In genomic region chr3:64945171-64945684, GRCh38 we compare ENCODE assay signal across 10 cellular contexts.
DNase-seq lines count a peak whose midpoint lies in the region; ATAC-seq and TF ChIP-seq lines count a peak whose summit lies in the region.
"Had no signal": no experiment of that assay in that cellular context is flagged by ENCODE, and none has a peak within 500 bp of the region (broad histone marks: within the 10 kb centered on the region; RNA-seq: fewer than 3 reads in every experiment).

No MANE protein-coding gene starts in this region.

- DNase-seq in SKM-1 treated with dmso at 0.1 percent for 144 hours (lab: John Stamatoyannopoulos, UW; ENCODE audit: unreplicated experiment) (peak; percentile 7), endothelial cell (ENCODE audit: low spot score) (peak; percentile 17), mesenchymal stem cell (peak; percentile 63), CD1c-positive myeloid dendritic cell (ENCODE audit: extremely low spot score) (no peak), HuH-7.5 (ENCODE audit: low spot score) (no peak)
- DNase-seq: activated gamma-delta T cell, NCI-H187 treated with DMSO at 0.1 percent for 48 hours had no signal

- peaks cover 4% of the 10 kb centered on the region for H3K27me3 Mint-ChIP-seq in endothelial cell (ENCODE audit: unreplicated experiment)

- no peak overlapping the region for H3K9ac ChIP-seq in mesenchymal stem cell (ENCODE audit: low read length)

- H4K8ac ChIP-seq in mesenchymal stem cell (ENCODE audit: low read length): no peak overlapping the region

- no peaks in the 10 kb centered on the region for H3K79me1 ChIP-seq in mesenchymal stem cell (replicated peaks; ENCODE audit: low read length, poor library complexity, severe bottlenecking)

- H3K27ac Mint-ChIP-seq in endothelial cell (ENCODE audit: unreplicated experiment): peak overlapping the region; percentile 95

- peaks cover 16% of the 10 kb centered on the region for H3K4me1 Mint-ChIP-seq in endothelial cell (ENCODE audit: unreplicated experiment)

- peak overlapping the region; percentile 40 to 63 for H3K18ac ChIP-seq in mesenchymal stem cell (ENCODE audit: low read depth in 1 of 2, low read length in 2 of 2)

- no peak overlapping the region for H3K14ac ChIP-seq in mesenchymal stem cell (ENCODE audit: low read length in 2 of 2)

- no peak overlapping the region for H3K4me2 ChIP-seq in mesenchymal stem cell (ENCODE audit: low read length, poor library complexity, severe bottlenecking)

- WGBS in mesenchymal stem cell: 14% methylated on average over 3 of the region's 6 CpGs

- no peaks in the 10 kb centered on the region for H3K9me3 ChIP-seq in mesenchymal stem cell (ENCODE audit: control insufficient read depth, low read length)

- TF ChIP-seq CTCF in endothelial cell (IDR thresholded peaks at IDR 0.05; ENCODE audit: unreplicated experiment): no peak

- no peaks in the 10 kb centered on the region for H3K4me1 ChIP-seq in mesenchymal stem cell (ENCODE audit: control insufficient read depth, insufficient read depth, low read depth, low read length)

- H3K9me3 Mint-ChIP-seq in endothelial cell (ENCODE audit: unreplicated experiment): no peaks in the 10 kb centered on the region

- H3K23ac ChIP-seq in mesenchymal stem cell (ENCODE audit: low read length in 2 of 2): no peak overlapping the region

- no peak for ATAC-seq in activated CD4-positive, CD25-positive, alpha-beta regulatory T cell treated with anti-CD3 and anti-CD28 coated beads, Interleukin-2, amount 50 U/mL, for 24 hours

- H2BK5ac ChIP-seq in mesenchymal stem cell (ENCODE audit: low read depth, low read length, poor library complexity, severe bottlenecking): no peak overlapping the region

- H2AK5ac ChIP-seq in mesenchymal stem cell (ENCODE audit: low read length, severe bottlenecking): no peak overlapping the region

- peak overlapping the region; percentile 24 for H2AFZ ChIP-seq in mesenchymal stem cell (ENCODE audit: low read depth, low read length)

- H3K27me3 ChIP-seq in mesenchymal stem cell (ENCODE audit: control insufficient read depth in 1 of 2, insufficient read depth in 1 of 2, low read length in 2 of 2): no peaks in the 10 kb centered on the region

- no peaks in the 10 kb centered on the region for H3K36me3 ChIP-seq in mesenchymal stem cell (ENCODE audit: control insufficient read depth in 1 of 2, insufficient read depth in 2 of 2, low read depth in 1 of 2, low read length in 2 of 2)

- H2BK12ac ChIP-seq in mesenchymal stem cell (ENCODE audit: low read length in 2 of 2): no peak overlapping the region

- H2BK15ac ChIP-seq in mesenchymal stem cell (ENCODE audit: low read depth, poor library complexity, severe bottlenecking): no peak overlapping the region

- H4K91ac ChIP-seq in mesenchymal stem cell (ENCODE audit: low read length): no peak overlapping the region

- no peak overlapping the region for H3K4me3 ChIP-seq in mesenchymal stem cell (ENCODE audit: insufficient read depth in 1 of 2, low read depth in 1 of 2, low read length in 2 of 2)

- H3K27ac ChIP-seq in mesenchymal stem cell (ENCODE audit: low read length, poor library complexity, severe bottlenecking) (no peak overlapping the region), temporal lobe (ENCODE audit: low read depth, low read length) (peak overlapping the region; percentile 30)
- H3K27ac ChIP-seq: epithelial cell of prostate had no signal

- no peak overlapping the region for H3K4me3 Mint-ChIP-seq in endothelial cell (ENCODE audit: unreplicated experiment)

- H3K36me3 Mint-ChIP-seq in endothelial cell (ENCODE audit: low read depth, unreplicated experiment): peaks cover 4% of the 10 kb centered on the region

- no peak overlapping the region for H3K4ac ChIP-seq in mesenchymal stem cell (ENCODE audit: low read depth in 1 of 2, low read length in 2 of 2)

- H2BK120ac ChIP-seq in mesenchymal stem cell (ENCODE audit: low read depth, low read length): peak overlapping the region; percentile 35

Comparison
In these comparisons a context has a peak if more than half of its experiments do, and no peak if none do; other contexts are left out.
1. DNase-seq: peak in SKM-1 treated with dmso at 0.1 percent for 144 hours (single experiment), endothelial cell (single experiment) and mesenchymal stem cell (single experiment); none in CD1c-positive myeloid dendritic cell (single experiment) and HuH-7.5 (single experiment).